Comparison of ENCODE assay signal across 1 cellular context in genomic region chr18:58844871-58845270, GRCh38.
TF ChIP-seq lines count a peak whose summit lies in the region.

No MANE protein-coding gene starts in this region.

TF ChIP-seq in WTC11, 78 proteins besides CTCF, POLR2A, EP300 and RAD21 (continued from another document):
- no peak for TF ChIP-seq ATF6 (CRISPR knock-in tag; IDR thresholded peaks at IDR 0.05)
- no peak for TF ChIP-seq FOXP1 (CRISPR knock-in tag; IDR thresholded peaks at IDR 0.05; ENCODE audit: borderline replicate concordance)
